In the genomic region with DNA sequence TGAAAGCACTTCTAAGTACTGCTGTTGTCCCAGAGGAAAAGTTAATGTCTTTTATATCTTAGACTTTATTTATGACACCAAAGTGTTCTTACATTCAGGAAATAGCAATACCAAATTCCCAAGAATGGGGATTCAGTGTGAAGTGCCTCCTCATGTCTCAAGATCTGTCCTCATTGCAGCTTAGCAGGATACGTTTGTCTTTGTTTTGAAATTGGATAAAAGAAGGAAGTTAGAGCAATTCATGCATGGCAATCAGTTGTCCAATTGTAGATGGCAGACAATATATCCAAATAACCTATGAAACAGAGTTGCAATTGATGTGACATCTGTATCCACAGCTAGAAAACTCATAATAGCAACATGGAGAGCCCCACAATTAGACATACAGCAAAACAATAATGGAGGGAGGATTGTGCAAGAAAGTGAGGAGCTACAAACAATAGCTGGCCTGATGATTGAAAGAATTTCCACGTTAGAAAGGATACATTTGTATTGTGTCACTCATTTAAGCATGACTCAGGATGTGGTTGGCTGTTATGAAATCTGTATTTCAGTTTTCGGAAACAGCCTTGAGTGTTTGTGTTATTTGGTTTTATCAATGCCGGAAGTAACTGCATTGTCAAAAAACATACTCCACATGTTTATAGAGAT, we compare ENCODE assay signal across 9 cellular contexts.
DNase-seq lines count a peak whose midpoint lies in the region; ATAC-seq and TF ChIP-seq lines count a peak whose summit lies in the region.
"Had no signal": no experiment of that assay in that cellular context is flagged by ENCODE, and none has a peak within 500 bp of the region (broad histone marks: within the 10 kb centered on the region; RNA-seq: fewer than 3 reads in every experiment).

No MANE protein-coding gene starts in this region.

- H3K9me3 Mint-ChIP-seq in MCF 10A (ENCODE audit: unreplicated experiment): no peaks in the 10 kb centered on the region

- ATAC-seq in upper lobe of right lung (peak; percentile 60), HG02588 (IDR thresholded peaks at IDR 0.05; ENCODE audit: unreplicated experiment) (no peak)

- H3K4me3 Mint-ChIP-seq in MCF 10A (ENCODE audit: unreplicated experiment): no peak overlapping the region

- no peak for TF ChIP-seq POLR2A in breast epithelium (IDR thresholded peaks at IDR 0.05)

- intact Hi-C loops in MCF 10A (cut with micrococcal nuclease): no loop called here
- intact Hi-C loops in breast epithelium (cut with DNase I; ENCODE audit: low total_unique reads): no loop called here
- intact Hi-C loops in upper lobe of right lung (cut with DNase I): no loop called here

- H3K36me3 ChIP-seq in breast epithelium (no peaks in the 10 kb centered on the region), upper lobe of right lung (no peaks in the 10 kb centered on the region)
- H3K36me3 ChIP-seq: stomach had no signal

- no peaks in the 10 kb centered on the region for H3K27me3 ChIP-seq in breast epithelium
- H3K27me3 ChIP-seq in upper lobe of right lung: no peaks in the 10 kb centered on the region
- H3K27me3 ChIP-seq: stomach had no signal

- POLR2A ChIA-PET in MCF 10A (lab: Yijun Ruan, JAX): interaction anchor here (0.6 to 1.5 kb wide), 4 partner anchors 9 to 44 kb away, joined by 3 to 8 read pairs (median 4); no protein-coding TSS in a partner anchor

- no peak overlapping the region for H3K4me3 ChIP-seq in breast epithelium
- H3K4me3 ChIP-seq in epithelial cell of esophagus (ENCODE audit: low read length): no peak overlapping the region
- H3K4me3 ChIP-seq in upper lobe of right lung: no peak overlapping the region
- H3K4me3 ChIP-seq: stomach had no signal

- no peak for TF ChIP-seq CTCF in MCF 10A (IDR thresholded peaks at IDR 0.05; ENCODE audit: unreplicated experiment)
- TF ChIP-seq CTCF in breast epithelium (IDR thresholded peaks at IDR 0.05): no peak
- TF ChIP-seq CTCF in epithelial cell of esophagus (IDR thresholded peaks at IDR 0.05; ENCODE audit: insufficient read depth, low read depth, low read length, missing control alignments): no peak
- TF ChIP-seq CTCF in upper lobe of right lung (IDR thresholded peaks at IDR 0.05): no peak

- H3K36me3 Mint-ChIP-seq in MCF 10A (ENCODE audit: insufficient read depth, unreplicated experiment): peaks cover 5% of the 10 kb centered on the region

- H3K27ac ChIP-seq in breast epithelium: no peak overlapping the region
- no peak overlapping the region for H3K27ac ChIP-seq in upper lobe of right lung

- peak; percentile 91 for DNase-seq in MCF 10A (ENCODE audit: unreplicated experiment)
- no peak for DNase-seq in breast epithelium (ENCODE audit: low spot score in 2 of 2)
- DNase-seq in MV-4-11 (lab: John Stamatoyannopoulos, UW): peak; percentile 95
- DNase-seq in epithelial cell of esophagus (ENCODE audit: low read depth): peak; percentile 93
- DNase-seq in upper lobe of right lung: no peak
- no peak for DNase-seq in Ammon's horn (ENCODE audit: low spot score)
- DNase-seq in DMS 273 treated with DMSO at 0.1 percent for 48 hours (lab: John Stamatoyannopoulos, UW): no peak
- DNase-seq: stomach had no signal

- CTCF ChIA-PET in MCF 10A (lab: Yijun Ruan, JAX): interaction anchor here (0.6 kb wide), 1 partner anchor 8 kb away, joined by 3 read pairs; no protein-coding TSS in a partner anchor

- H3K4me1 Mint-ChIP-seq in MCF 10A (ENCODE audit: insufficient read depth, unreplicated experiment): peaks cover 13% of the 10 kb centered on the region

- H3K27ac Mint-ChIP-seq in MCF 10A (ENCODE audit: low read depth, unreplicated experiment): peak overlapping the region; percentile 89

- no peaks in the 10 kb centered on the region for H3K4me1 ChIP-seq in breast epithelium
- H3K4me1 ChIP-seq in upper lobe of right lung: peaks cover 7% of the 10 kb centered on the region
- H3K4me1 ChIP-seq: stomach had no signal

- no TSS peak for BruUV-seq in MCF 10A (replicated peaks; lab: Mats Ljungman, UMichigan)

- no peaks in the 10 kb centered on the region for H3K9me3 ChIP-seq in breast epithelium
- H3K9me3 ChIP-seq in upper lobe of right lung: no peaks in the 10 kb centered on the region
- H3K9me3 ChIP-seq: stomach had no signal

- no peaks in the 10 kb centered on the region for H3K27me3 Mint-ChIP-seq in MCF 10A (ENCODE audit: insufficient read depth, unreplicated experiment)

Comparison
In these comparisons a context has a peak if more than half of its experiments do, and no peak if none do; other contexts are left out.
1. DNase-seq: peak in MCF 10A (single experiment), MV-4-11 (single experiment) and epithelial cell of esophagus (single experiment); none in breast epithelium (0 of 2), upper lobe of right lung (single experiment), Ammon's horn (single experiment) and DMS 273 treated with DMSO at 0.1 percent for 48 hours (single experiment).